16 cellular contexts compared by ENCODE assay signal in the genomic region with DNA sequence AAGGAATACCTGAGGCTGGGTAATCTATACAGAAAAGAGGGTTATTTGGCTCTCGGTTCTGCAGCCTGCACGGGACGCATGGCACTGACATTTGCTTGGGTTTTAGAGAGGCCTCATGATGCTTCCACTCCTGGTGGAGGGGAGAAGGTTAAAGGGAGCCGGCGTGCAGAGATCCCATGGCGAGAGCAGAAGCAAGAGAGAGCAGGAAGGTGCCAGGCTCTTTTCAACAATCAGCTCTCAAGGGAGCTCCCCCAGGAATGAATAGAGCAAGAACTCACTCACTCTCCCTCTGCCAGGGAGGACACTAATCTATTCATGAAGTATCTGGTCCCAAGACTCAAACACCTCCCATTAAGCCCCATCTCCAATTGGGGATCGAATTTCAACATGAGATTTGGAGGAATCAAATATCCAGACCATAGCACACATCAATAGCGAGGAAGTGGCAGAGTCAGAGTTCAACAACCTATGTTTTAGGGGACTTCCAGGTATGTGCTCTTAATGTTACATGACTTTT.
DNase-seq lines count a peak whose midpoint lies in the region; ATAC-seq and TF ChIP-seq lines count a peak whose summit lies in the region.
"Had no signal": no experiment of that assay in that cellular context is flagged by ENCODE, and none has a peak within 500 bp of the region (broad histone marks: within the 10 kb centered on the region; RNA-seq: fewer than 3 reads in every experiment).

No MANE protein-coding gene starts in this region.

- H3K4me1 Mint-ChIP-seq in GM23338 (peaks cover 24% of the 10 kb centered on the region), glutamatergic neuron (ENCODE audit: low read depth, unreplicated experiment) (peaks cover 26% of the 10 kb centered on the region)
- H3K4me1 Mint-ChIP-seq: CD14-positive monocyte, IgD-negative memory B cell had no signal

- H3K4me1 ChIP-seq in GM23338 (ENCODE audit: insufficient read depth) (peaks cover 5% of the 10 kb centered on the region), right cardiac atrium (ENCODE audit: control insufficient read depth, insufficient read depth, low read length) (peaks cover 1% of the 10 kb centered on the region)
- H3K4me1 ChIP-seq: Caco-2 had no signal

- TF ChIP-seq CTCF in GM23338 (conservative IDR thresholded peaks at IDR 0.05; ENCODE audit: low read depth in 2 of 2) (no peak), glutamatergic neuron (IDR thresholded peaks at IDR 0.05; ENCODE audit: partially characterized antibody, unreplicated experiment) (no peak)

- no peaks in the 10 kb centered on the region for H3K79me2 ChIP-seq in GM23338 (replicated peaks; ENCODE audit: insufficient read depth)

- no peaks in the 10 kb centered on the region for H3K9me3 ChIP-seq in right cardiac atrium (ENCODE audit: control insufficient read depth, low read length)
- H3K9me3 ChIP-seq: Caco-2, SK-N-SH had no signal

- no peaks in the 10 kb centered on the region for H3K9me2 ChIP-seq in GM23338 (ENCODE audit: insufficient read depth)
- H3K9me2 ChIP-seq: SK-N-SH had no signal

- H3K27me3 ChIP-seq in GM23338 (ENCODE audit: insufficient read depth) (no peaks in the 10 kb centered on the region), right cardiac atrium (ENCODE audit: control insufficient read depth, insufficient read depth) (no peaks in the 10 kb centered on the region)

- no peaks in the 10 kb centered on the region for H3K36me3 ChIP-seq in GM23338 (ENCODE audit: insufficient read depth)

- H3K36me3 Mint-ChIP-seq in GM23338 (ENCODE audit: low read depth) (peaks cover 18% of the 10 kb centered on the region), glutamatergic neuron (ENCODE audit: unreplicated experiment) (peaks cover 6% of the 10 kb centered on the region)
- H3K36me3 Mint-ChIP-seq: CD14-positive monocyte, IgD-negative memory B cell had no signal

- H3K4me3 ChIP-seq in GM23338: no peak overlapping the region
- H3K4me3 ChIP-seq in right cardiac atrium (ENCODE audit: low read length): no peak overlapping the region

- H3K27ac ChIP-seq in GM23338 (ENCODE audit: low read depth): no peak overlapping the region
- H3K27ac ChIP-seq in right cardiac atrium (ENCODE audit: low read length): peak overlapping the region; percentile 67

- no peaks in the 10 kb centered on the region for H4K20me1 ChIP-seq in GM23338 (replicated peaks; ENCODE audit: insufficient read depth)

- no peak overlapping the region for H3K4me2 ChIP-seq in GM23338
- H3K4me2 ChIP-seq: SK-N-SH had no signal

- intact Hi-C loops in right cardiac atrium (cut with DNase I): no loop called here

- H3K9me3 Mint-ChIP-seq in GM23338 (peaks cover 15% of the 10 kb centered on the region; the same call in 2 of the 3 replicates), glutamatergic neuron (ENCODE audit: unreplicated experiment) (peaks cover 2% of the 10 kb centered on the region)

- H3K4me3 Mint-ChIP-seq in GM23338 (no peak overlapping the region), glutamatergic neuron (ENCODE audit: unreplicated experiment) (peak overlapping the region; percentile 15)
- H3K4me3 Mint-ChIP-seq: CD14-positive monocyte, IgD-negative memory B cell had no signal

- DNase-seq in GM23338 (ENCODE audit: low spot score) (peak; percentile 15), NCI-H69 (lab: John Stamatoyannopoulos, UW) (peak; percentile 4), glutamatergic neuron (no peak), right cardiac atrium (no peak), NCI-H2196 treated with DMSO at 0.1 percent for 48 hours (lab: John Stamatoyannopoulos, UW; ENCODE audit: unreplicated experiment) (no peak), HK-2 (ENCODE audit: unreplicated experiment) (no peak)
- DNase-seq: Caco-2, DMS153, Kasumi-1, MM.1S, NCI-H2107, NCI-H446 treated with DMSO at 0.1 percent for 48 hours, SK-N-SH had no signal

- peak; percentile 60 for ATAC-seq in GM23338
- ATAC-seq in right cardiac atrium: peak; percentile 33 to 61
- ATAC-seq in HG03175 (IDR thresholded peaks at IDR 0.05; ENCODE audit: unreplicated experiment): no peak

- H3K27me3 Mint-ChIP-seq in GM23338 (ENCODE audit: insufficient read depth, low read depth, poor library complexity) (no peaks in the 10 kb centered on the region), glutamatergic neuron (ENCODE audit: unreplicated experiment) (no peaks in the 10 kb centered on the region)

- H3K27ac Mint-ChIP-seq in GM23338 (no peak overlapping the region), glutamatergic neuron (ENCODE audit: unreplicated experiment) (peak overlapping the region; percentile 38)
- H3K27ac Mint-ChIP-seq: CD14-positive monocyte, IgD-negative memory B cell had no signal

- no peaks in the 10 kb centered on the region for H3F3A ChIP-seq in GM23338 (replicated peaks; ENCODE audit: low read depth)

- H2AFZ ChIP-seq in GM23338: no peak overlapping the region

- 76% methylated on average over 8 of the region's 8 CpGs for WGBS in right cardiac atrium

TF ChIP-seq in GM23338, 12 proteins besides CTCF, POLR2A, EP300 and RAD21 (continues in another document):
- TF ChIP-seq, protein P1, sequence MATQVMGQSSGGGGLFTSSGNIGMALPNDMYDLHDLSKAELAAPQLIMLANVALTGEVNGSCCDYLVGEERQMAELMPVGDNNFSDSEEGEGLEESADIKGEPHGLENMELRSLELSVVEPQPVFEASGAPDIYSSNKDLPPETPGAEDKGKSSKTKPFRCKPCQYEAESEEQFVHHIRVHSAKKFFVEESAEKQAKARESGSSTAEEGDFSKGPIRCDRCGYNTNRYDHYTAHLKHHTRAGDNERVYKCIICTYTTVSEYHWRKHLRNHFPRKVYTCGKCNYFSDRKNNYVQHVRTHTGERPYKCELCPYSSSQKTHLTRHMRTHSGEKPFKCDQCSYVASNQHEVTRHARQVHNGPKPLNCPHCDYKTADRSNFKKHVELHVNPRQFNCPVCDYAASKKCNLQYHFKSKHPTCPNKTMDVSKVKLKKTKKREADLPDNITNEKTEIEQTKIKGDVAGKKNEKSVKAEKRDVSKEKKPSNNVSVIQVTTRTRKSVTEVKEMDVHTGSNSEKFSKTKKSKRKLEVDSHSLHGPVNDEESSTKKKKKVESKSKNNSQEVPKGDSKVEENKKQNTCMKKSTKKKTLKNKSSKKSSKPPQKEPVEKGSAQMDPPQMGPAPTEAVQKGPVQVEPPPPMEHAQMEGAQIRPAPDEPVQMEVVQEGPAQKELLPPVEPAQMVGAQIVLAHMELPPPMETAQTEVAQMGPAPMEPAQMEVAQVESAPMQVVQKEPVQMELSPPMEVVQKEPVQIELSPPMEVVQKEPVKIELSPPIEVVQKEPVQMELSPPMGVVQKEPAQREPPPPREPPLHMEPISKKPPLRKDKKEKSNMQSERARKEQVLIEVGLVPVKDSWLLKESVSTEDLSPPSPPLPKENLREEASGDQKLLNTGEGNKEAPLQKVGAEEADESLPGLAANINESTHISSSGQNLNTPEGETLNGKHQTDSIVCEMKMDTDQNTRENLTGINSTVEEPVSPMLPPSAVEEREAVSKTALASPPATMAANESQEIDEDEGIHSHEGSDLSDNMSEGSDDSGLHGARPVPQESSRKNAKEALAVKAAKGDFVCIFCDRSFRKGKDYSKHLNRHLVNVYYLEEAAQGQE (IDR thresholded peaks at IDR 0.05; ENCODE audit: unreplicated experiment): no peak
- no peak for TF ChIP-seq ZNF331 (CRISPR knock-in tag; IDR thresholded peaks at IDR 0.05; ENCODE audit: low read depth)
- no peak for TF ChIP-seq EZH2phosphoT487 (IDR thresholded peaks at IDR 0.05; ENCODE audit: unreplicated experiment)
- no peak for TF ChIP-seq EZH2 (IDR thresholded peaks at IDR 0.05; ENCODE audit: low read depth, unreplicated experiment)
- TF ChIP-seq POLR2AphosphoS5 (IDR thresholded peaks at IDR 0.05; ENCODE audit: low read depth): no peak
- TF ChIP-seq NANOG (IDR thresholded peaks at IDR 0.05; ENCODE audit: borderline replicate concordance): no peak

Comparison
In these comparisons a context has a peak if more than half of its experiments do, and no peak if none do; other contexts are left out.
1. DNase-seq: peak in GM23338 (single experiment) and NCI-H69 (single experiment); none in glutamatergic neuron (single experiment), right cardiac atrium (0 of 3), NCI-H2196 treated with DMSO at 0.1 percent for 48 hours (single experiment) and HK-2 (single experiment).